Comparison of ENCODE assay signal across 22 cellular contexts in genomic region chr11:22711880-22712279, GRCh38. TPM values are rescaled to one million over a fixed set of nuclear protein-coding genes. Genes with fewer than 3 reads are reported as not detected.
DNase-seq lines count a peak whose midpoint lies in the region; ATAC-seq and FAIRE-seq lines count a peak whose summit lies in the region.
"Had no signal": no experiment of that assay in that cellular context is flagged by ENCODE, and none has a peak within 500 bp of the region (broad histone marks: within the 10 kb centered on the region; RNA-seq: fewer than 3 reads in every experiment).

No MANE protein-coding gene starts in this region.

- H3K27me3 Mint-ChIP-seq in activated naive CD4-positive, alpha-beta T cell treated with anti-CD3 and anti-CD28 coated beads for 36 hours (ENCODE audit: low read depth) = no peaks in the 10 kb centered on the region
- H3K27me3 Mint-ChIP-seq: T-helper 17 cell had no signal

- H3K36me3 Mint-ChIP-seq in activated naive CD4-positive, alpha-beta T cell treated with anti-CD3 and anti-CD28 coated beads for 36 hours (ENCODE audit: low read depth) = no peaks in the 10 kb centered on the region

- no peaks in the 10 kb centered on the region for H3K27me3 ChIP-seq in small intestine (ENCODE audit: control insufficient read depth in 2 of 2, insufficient read depth in 2 of 2, low read length in 2 of 2)
- H3K27me3 ChIP-seq: SJSA1 had no signal

- no peak overlapping the region for H3K4me3 ChIP-seq in small intestine (ENCODE audit: low read depth in 1 of 2, low read length in 2 of 2)
- H3K4me3 ChIP-seq: SJSA1 had no signal

- H3K27ac ChIP-seq in small intestine (ENCODE audit: low read depth in 1 of 2, low read length in 1 of 2) = no peak overlapping the region
- H3K27ac ChIP-seq: SJSA1, VCaP had no signal

- H3K36me3 ChIP-seq in small intestine (ENCODE audit: control insufficient read depth in 2 of 2, insufficient read depth in 2 of 2, low read length in 2 of 2) = no peaks in the 10 kb centered on the region
- H3K36me3 ChIP-seq: SJSA1 had no signal

- no peaks in the 10 kb centered on the region for H3K4me1 ChIP-seq in small intestine (ENCODE audit: control insufficient read depth in 2 of 2, insufficient read depth in 1 of 2, low read depth in 1 of 2, low read length in 1 of 2)
- H3K4me1 ChIP-seq: SJSA1 had no signal

- intact Hi-C loops in activated naive CD4-positive, alpha-beta T cell treated with anti-CD3 and anti-CD28 coated beads for 36 hours (cut with micrococcal nuclease) = no loop called here

- H3K9me3 Mint-ChIP-seq in activated naive CD4-positive, alpha-beta T cell treated with anti-CD3 and anti-CD28 coated beads for 36 hours = peaks cover 2% of the 10 kb centered on the region

- CTCF ChIA-PET in activated naive CD4-positive, alpha-beta T cell treated with anti-CD3 and anti-CD28 coated beads for 36 hours (lab: Charles Lee) = interaction anchor here (0.6 to 1.4 kb wide), 2 partner anchors 76 to 464 kb away, joined by 3 read pairs; no protein-coding TSS in a partner anchor

- H3K27ac Mint-ChIP-seq in activated naive CD4-positive, alpha-beta T cell treated with anti-CD3 and anti-CD28 coated beads for 36 hours = no peak overlapping the region
- H3K27ac Mint-ChIP-seq: activated CD8-positive, alpha-beta T cell treated with anti-CD3 and anti-CD28 coated beads for 36 hours; T-helper 17 cell had no signal

- peak; percentile 38 for ATAC-seq in esophagus mucosa
- no peak for ATAC-seq in HG02678 (IDR thresholded peaks at IDR 0.05; ENCODE audit: unreplicated experiment)
- no peak for ATAC-seq in GM21447 (IDR thresholded peaks at IDR 0.05; ENCODE audit: unreplicated experiment)
- ATAC-seq: activated CD8-positive, alpha-beta T cell treated with anti-CD3 and anti-CD28 coated beads for 36 hours; T-helper 17 cell had no signal

- FAIRE-seq in small intestine (lab: Jason Lieb, UNC) = no peak

- WGBS in small intestine, 3 donors = 0 to 42% (median 6%) methylated on average over 1 of the region's 1 CpG

- H3K9me3 ChIP-seq in small intestine (ENCODE audit: control insufficient read depth, low read depth) = no peaks in the 10 kb centered on the region
- H3K9me3 ChIP-seq: SJSA1 had no signal

- DNase-seq in activated naive CD4-positive, alpha-beta T cell treated with anti-CD3 and anti-CD28 coated beads for 36 hours = peak; percentile 30
- no peak for DNase-seq in activated naive CD4-positive, alpha-beta T cell treated with Interleukin-2 at 50 U/mL for 16 hours
- DNase-seq in NCI-H2171 treated with DMSO at 0.1 percent for 48 hours (lab: John Stamatoyannopoulos, UW) = peak; percentile 64
- peak; percentile 27 for DNase-seq in small intestine
- DNase-seq in NCI-H1417 treated with DMSO at 0.1 percent for 48 hours (lab: John Stamatoyannopoulos, UW) = no peak
- DNase-seq: activated CD8-positive, alpha-beta T cell treated with anti-CD3 and anti-CD28 coated beads for 36 hours; activated naive CD4-positive, alpha-beta T cell treated with anti-CD3 and anti-CD28 coated beads, Interleukin-2, amount 50 U/mL, for 16 hours; activated T-cell treated with anti-CD3 and anti-CD28 coated beads, Interleukin-2, amount 50 U/mL, for 1 hour; anterior cingulate cortex; C1 segment of cervical spinal cord; DMS53; effector CD8-positive, alpha-beta T cell; GOT3; IMR-90; NCI-H1436 treated with DMSO at 0.1 percent for 48 hours; NCI-H774; T-helper 17 cell had no signal

- peaks cover 2% of the 10 kb centered on the region for H3K4me1 Mint-ChIP-seq in activated naive CD4-positive, alpha-beta T cell treated with anti-CD3 and anti-CD28 coated beads for 36 hours (ENCODE audit: low read depth)
- H3K4me1 Mint-ChIP-seq: T-helper 17 cell had no signal

- no peak overlapping the region for H3K4me3 Mint-ChIP-seq in activated naive CD4-positive, alpha-beta T cell treated with anti-CD3 and anti-CD28 coated beads for 36 hours
- H3K4me3 Mint-ChIP-seq: activated CD8-positive, alpha-beta T cell treated with anti-CD3 and anti-CD28 coated beads for 36 hours; T-helper 17 cell had no signal

RNA-seq across cellular contexts. Expression of gene GAS2, which starts 45.5 kb away (rescaled TPM):
- total RNA-seq in activated naive CD4-positive, alpha-beta T cell treated with anti-CD3 and anti-CD28 coated beads for 36 hours = 1 to 10 TPM in 1 of 2 experiments, under 1 TPM in 1; 0.62 to 1.2 TPM
- 1.2 TPM for total RNA-seq in esophagus mucosa
- 1 to 10 TPM; 2.4 to 3.1 (median 2.7) TPM for polyA plus RNA-seq in small intestine

Comparison
In these comparisons a context has a peak if more than half of its experiments do, and no peak if none do; other contexts are left out.
1. DNase-seq: peak in activated naive CD4-positive, alpha-beta T cell treated with anti-CD3 and anti-CD28 coated beads for 36 hours (single experiment), NCI-H2171 treated with DMSO at 0.1 percent for 48 hours (single experiment) and small intestine (single experiment); none in activated naive CD4-positive, alpha-beta T cell treated with Interleukin-2 at 50 U/mL for 16 hours (single experiment) and NCI-H1417 treated with DMSO at 0.1 percent for 48 hours (single experiment).